Comparison of ENCODE assay signal across 15 cellular contexts in the genomic region with DNA sequence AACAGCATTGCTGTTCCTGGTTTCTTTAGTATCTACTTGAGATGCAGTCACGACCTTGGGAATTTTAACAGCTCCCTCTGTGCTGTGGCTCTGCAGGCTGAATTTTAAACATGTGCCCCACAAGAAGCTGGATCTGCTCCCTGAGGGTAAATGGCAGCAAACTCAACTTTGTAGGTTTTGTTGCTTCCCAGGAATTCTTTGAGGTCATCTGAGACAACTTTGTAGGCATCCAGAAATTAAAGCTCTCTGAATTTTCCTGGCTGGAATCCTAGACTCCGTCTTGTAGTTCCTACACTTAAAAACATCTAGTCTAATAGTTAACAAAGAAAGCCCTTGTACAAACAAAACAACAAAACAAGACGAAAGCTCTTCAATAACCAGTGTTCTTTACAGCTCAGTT.
DNase-seq lines count a peak whose midpoint lies in the region; TF ChIP-seq lines count a peak whose summit lies in the region.
"Had no signal": no experiment of that assay in that cellular context is flagged by ENCODE, and none has a peak within 500 bp of the region (broad histone marks: within the 10 kb centered on the region; RNA-seq: fewer than 3 reads in every experiment).

No MANE protein-coding gene starts in this region.

- no peak for TF ChIP-seq CTCF in Peyer's patch (IDR thresholded peaks at IDR 0.05)

- H3K4me3 ChIP-seq in Peyer's patch, result no peak overlapping the region
- H3K4me3 ChIP-seq: tibial artery had no signal

- peak; percentile 52 for DNase-seq in GM04504 (ENCODE audit: low read depth)
- peak; percentile 31 for DNase-seq in dedifferentiated amniotic fluid mesenchymal stem cell (ENCODE audit: extremely low spot score)
- peak; percentile 34 for DNase-seq in kidney tubule cell (ENCODE audit: low spot score)
- peak; percentile 45 for DNase-seq in superior temporal gyrus (ENCODE audit: extremely low spot score)
- no peak for DNase-seq in activated CD4-positive, alpha-beta T cell treated with anti-CD3 and anti-CD28 coated beads for 4 hours
- no peak for DNase-seq in activated CD4-positive, alpha-beta T cell treated with anti-CD3 and anti-CD28 coated beads, Interleukin-2, amount 50 U/mL, for 48 hours
- no peak for DNase-seq in activated CD4-positive, CD25-positive, alpha-beta regulatory T cell (lab: John Stamatoyannopoulos, UW)
- no peak for DNase-seq in Peyer's patch
- DNase-seq: activated T-cell treated with anti-CD3 and anti-CD28 coated beads, Interleukin-2, amount 50 U/mL, for 72 hours; DMS79; NCI-H1694; NCI-H446; T-helper 1 cell; tibial artery had no signal

- no peaks in the 10 kb centered on the region for H3K36me3 ChIP-seq in Peyer's patch

- H3K27ac ChIP-seq in Peyer's patch, result no peak overlapping the region
- H3K27ac ChIP-seq: tibial artery, VCaP had no signal

- TF ChIP-seq POLR2A in Peyer's patch (IDR thresholded peaks at IDR 0.05), result no peak

- H3K9me3 ChIP-seq in Peyer's patch, result no peaks in the 10 kb centered on the region
- H3K9me3 ChIP-seq: tibial artery had no signal

- H3K4me1 ChIP-seq in Peyer's patch, result no peaks in the 10 kb centered on the region

- no peaks in the 10 kb centered on the region for H3K27me3 ChIP-seq in Peyer's patch
- H3K27me3 ChIP-seq: tibial artery had no signal

Comparison
In these comparisons a context has a peak if more than half of its experiments do, and no peak if none do; other contexts are left out.
1. DNase-seq: peak in GM04504 (single experiment), dedifferentiated amniotic fluid mesenchymal stem cell (single experiment), kidney tubule cell (single experiment) and superior temporal gyrus (single experiment); none in activated CD4-positive, alpha-beta T cell treated with anti-CD3 and anti-CD28 coated beads for 4 hours (0 of 2), activated CD4-positive, alpha-beta T cell treated with anti-CD3 and anti-CD28 coated beads, Interleukin-2, amount 50 U/mL, for 48 hours (0 of 2), activated CD4-positive, CD25-positive, alpha-beta regulatory T cell (0 of 4) and Peyer's patch (0 of 3).